ENCODE assay signal across 1 cellular context in the genomic region with DNA sequence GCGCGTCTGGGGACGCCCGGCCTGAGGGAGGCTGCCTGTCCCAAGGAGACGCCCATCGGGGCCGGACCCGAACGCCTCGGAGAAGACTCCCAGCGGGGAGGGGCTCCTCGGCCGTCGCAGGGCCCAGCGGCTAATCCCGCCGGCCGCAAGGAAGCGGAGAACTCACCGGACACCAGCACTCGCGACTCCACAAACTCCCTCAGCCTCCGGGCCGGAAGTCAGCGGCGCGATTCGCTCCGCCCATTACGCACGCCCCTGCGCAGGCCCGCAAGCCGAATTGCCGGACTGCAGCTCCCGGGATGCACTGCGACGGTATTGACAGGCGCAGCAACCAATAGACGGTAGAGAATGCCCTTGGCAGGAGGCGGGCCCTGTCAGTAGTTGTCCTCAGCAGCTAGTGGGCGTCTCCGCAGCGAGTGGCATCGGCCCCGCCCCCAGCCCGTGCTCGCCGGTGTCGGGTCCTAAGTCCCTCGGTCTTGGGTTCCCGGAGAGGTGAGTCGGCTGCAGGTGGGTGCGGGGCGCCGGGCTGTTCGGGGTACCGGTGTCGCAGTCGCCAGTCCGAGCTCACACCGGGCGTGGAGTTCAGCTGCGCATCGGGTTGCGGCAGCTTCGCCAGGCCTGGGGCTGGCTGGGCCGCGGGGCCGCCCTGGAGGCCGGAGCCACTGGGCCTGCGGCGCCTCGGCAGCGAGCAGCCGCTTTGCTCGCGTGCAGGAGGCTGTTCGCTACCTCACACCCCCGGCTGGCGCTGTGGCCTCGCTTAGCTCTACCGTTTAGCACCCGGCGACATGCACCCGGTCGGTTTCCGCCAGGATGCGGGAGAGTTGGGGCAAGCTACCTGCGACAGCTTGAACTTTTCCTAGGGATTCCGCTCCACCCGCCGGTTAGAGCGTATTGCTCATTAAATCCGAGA.
A peak's percentile ranks its signal among the peaks of the same experiment; 100 is the strongest.
TF ChIP-seq lines count a peak whose summit lies in the region.

Gene ZNF174 (plus strand): TSS at position 437 of the 910 bp plus-strand sequence. CDS start 790 bp downstream, outside the sequence.
Gene ZSCAN32 (minus strand): TSS at position 226 of the 910 bp plus-strand sequence. CDS start 3,447 bp downstream, outside the sequence.

TF ChIP-seq in HepG2, 621 proteins besides CTCF, POLR2A, EP300 and RAD21 (continued from another document and continues in another):
- no peak for TF ChIP-seq ZNF329 (CRISPR knock-in tag; IDR thresholded peaks at IDR 0.05; ENCODE audit: low read depth)
- peak; percentile 97 for TF ChIP-seq ARID4A (CRISPR knock-in tag; IDR thresholded peaks at IDR 0.05; ENCODE audit: borderline replicate concordance)
- peak; percentile 57 for TF ChIP-seq SAFB2 (CRISPR knock-in tag; IDR thresholded peaks at IDR 0.05; ENCODE audit: borderline replicate concordance, low read depth)
- no peak for TF ChIP-seq MTA3 (CRISPR knock-in tag; IDR thresholded peaks at IDR 0.05)
- peak; percentile 75 for TF ChIP-seq SKI (IDR thresholded peaks at IDR 0.05; ENCODE audit: partially characterized antibody)
- no peak for TF ChIP-seq SIN3B (IDR thresholded peaks at IDR 0.05; ENCODE audit: low read length)
- TF ChIP-seq, protein P1, sequence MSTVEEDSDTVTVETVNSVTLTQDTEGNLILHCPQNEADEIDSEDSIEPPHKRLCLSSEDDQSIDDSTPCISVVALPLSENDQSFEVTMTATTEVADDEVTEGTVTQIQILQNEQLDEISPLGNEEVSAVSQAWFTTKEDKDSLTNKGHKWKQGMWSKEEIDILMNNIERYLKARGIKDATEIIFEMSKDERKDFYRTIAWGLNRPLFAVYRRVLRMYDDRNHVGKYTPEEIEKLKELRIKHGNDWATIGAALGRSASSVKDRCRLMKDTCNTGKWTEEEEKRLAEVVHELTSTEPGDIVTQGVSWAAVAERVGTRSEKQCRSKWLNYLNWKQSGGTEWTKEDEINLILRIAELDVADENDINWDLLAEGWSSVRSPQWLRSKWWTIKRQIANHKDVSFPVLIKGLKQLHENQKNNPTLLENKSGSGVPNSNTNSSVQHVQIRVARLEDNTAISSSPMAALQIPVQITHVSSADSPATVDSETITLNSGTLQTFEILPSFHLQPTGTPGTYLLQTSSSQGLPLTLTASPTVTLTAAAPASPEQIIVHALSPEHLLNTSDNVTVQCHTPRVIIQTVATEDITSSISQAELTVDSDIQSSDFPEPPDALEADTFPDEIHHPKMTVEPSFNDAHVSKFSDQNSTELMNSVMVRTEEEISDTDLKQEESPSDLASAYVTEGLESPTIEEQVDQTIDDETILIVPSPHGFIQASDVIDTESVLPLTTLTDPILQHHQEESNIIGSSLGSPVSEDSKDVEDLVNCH (CRISPR knock-in tag; IDR thresholded peaks at IDR 0.05): no peak
- no peak; the same call in 1 of the 2 replicates for TF ChIP-seq SOX13 (IDR thresholded peaks at IDR 0.05)
- no peak for TF ChIP-seq SOX13 (CRISPR knock-in tag; conservative IDR thresholded peaks at IDR 0.05 in 1 of 2, IDR thresholded peaks at IDR 0.05 in 1 of 2)
- TF ChIP-seq, protein P2, sequence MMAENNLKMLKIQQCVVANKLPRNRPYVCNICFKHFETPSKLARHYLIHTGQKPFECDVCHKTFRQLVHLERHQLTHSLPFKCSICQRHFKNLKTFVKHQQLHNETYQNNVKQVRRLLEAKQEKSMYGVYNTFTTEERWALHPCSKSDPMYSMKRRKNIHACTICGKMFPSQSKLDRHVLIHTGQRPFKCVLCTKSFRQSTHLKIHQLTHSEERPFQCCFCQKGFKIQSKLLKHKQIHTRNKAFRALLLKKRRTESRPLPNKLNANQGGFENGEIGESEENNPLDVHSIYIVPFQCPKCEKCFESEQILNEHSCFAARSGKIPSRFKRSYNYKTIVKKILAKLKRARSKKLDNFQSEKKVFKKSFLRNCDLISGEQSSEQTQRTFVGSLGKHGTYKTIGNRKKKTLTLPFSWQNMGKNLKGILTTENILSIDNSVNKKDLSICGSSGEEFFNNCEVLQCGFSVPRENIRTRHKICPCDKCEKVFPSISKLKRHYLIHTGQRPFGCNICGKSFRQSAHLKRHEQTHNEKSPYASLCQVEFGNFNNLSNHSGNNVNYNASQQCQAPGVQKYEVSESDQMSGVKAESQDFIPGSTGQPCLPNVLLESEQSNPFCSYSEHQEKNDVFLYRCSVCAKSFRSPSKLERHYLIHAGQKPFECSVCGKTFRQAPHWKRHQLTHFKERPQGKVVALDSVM (CRISPR knock-in tag; IDR thresholded peaks at IDR 0.05): peak; percentile 48; the same call in 1 of the 2 replicates
- peak; percentile 62 for TF ChIP-seq CBX1 (IDR thresholded peaks at IDR 0.05; ENCODE audit: low read depth)
- TF ChIP-seq DRAP1 (CRISPR knock-in tag; IDR thresholded peaks at IDR 0.05): peak; percentile 93
- peak; percentile 53; the same call in 1 of the 2 replicates for TF ChIP-seq TMF1 (CRISPR knock-in tag; IDR thresholded peaks at IDR 0.05; ENCODE audit: low read depth)
- no peak for TF ChIP-seq ONECUT2 (CRISPR knock-in tag; IDR thresholded peaks at IDR 0.05)
- peak; percentile 67; the same call in 1 of the 2 replicates for TF ChIP-seq FOXA3 (CRISPR knock-in tag; IDR thresholded peaks at IDR 0.05)
- TF ChIP-seq GABPA (IDR thresholded peaks at IDR 0.05; ENCODE audit: low read depth, low read length): peak; percentile 72
- TF ChIP-seq GABPA (CRISPR knock-in tag; IDR thresholded peaks at IDR 0.05; ENCODE audit: low read depth): peak; percentile 94
- peak; percentile 79; the same call in 1 of the 2 replicates for TF ChIP-seq ZBTB7A (CRISPR knock-in tag; IDR thresholded peaks at IDR 0.05)
- TF ChIP-seq ZFP90 (CRISPR knock-in tag; IDR thresholded peaks at IDR 0.05; ENCODE audit: borderline replicate concordance): peak; percentile 90
- TF ChIP-seq DNMT1 (CRISPR knock-in tag; IDR thresholded peaks at IDR 0.05): peak; percentile 85
- TF ChIP-seq HES4 (CRISPR knock-in tag; IDR thresholded peaks at IDR 0.05; ENCODE audit: borderline replicate concordance): peak; percentile 98
- TF ChIP-seq AKNA (CRISPR knock-in tag; IDR thresholded peaks at IDR 0.05; ENCODE audit: borderline replicate concordance): no peak
- no peak for TF ChIP-seq KDM6A (CRISPR knock-in tag; IDR thresholded peaks at IDR 0.05; ENCODE audit: low read depth)
- peak; percentile 10; the same call in 1 of the 2 replicates for TF ChIP-seq ZNF615 (CRISPR knock-in tag; IDR thresholded peaks at IDR 0.05; ENCODE audit: borderline replicate concordance)
- 0 out of 2 replicates have a peak, but pooled peaks have one; percentile 22 for TF ChIP-seq ZNF225 (CRISPR knock-in tag; IDR thresholded peaks at IDR 0.05)
- TF ChIP-seq WIZ (CRISPR knock-in tag; IDR thresholded peaks at IDR 0.05): no peak
- TF ChIP-seq ELF4 (CRISPR knock-in tag; IDR thresholded peaks at IDR 0.05; ENCODE audit: borderline replicate concordance): peak; percentile 78
- no peak; the same call in 1 of the 2 replicates for TF ChIP-seq ISX (CRISPR knock-in tag; conservative IDR thresholded peaks at IDR 0.05)
- TF ChIP-seq ZNF674 (CRISPR knock-in tag; IDR thresholded peaks at IDR 0.05; ENCODE audit: low read depth): 0 out of 2 replicates have a peak, but pooled peaks have one; percentile 52
- TF ChIP-seq HNRNPUL1 (IDR thresholded peaks at IDR 0.05; ENCODE audit: low read depth, low read length): peak; percentile 46; the same call in 1 of the 2 replicates
- peak; percentile 81 for TF ChIP-seq ZBTB34 (CRISPR knock-in tag; IDR thresholded peaks at IDR 0.05)
- TF ChIP-seq ADNP (CRISPR knock-in tag; IDR thresholded peaks at IDR 0.05): no peak
- TF ChIP-seq, protein P3, sequence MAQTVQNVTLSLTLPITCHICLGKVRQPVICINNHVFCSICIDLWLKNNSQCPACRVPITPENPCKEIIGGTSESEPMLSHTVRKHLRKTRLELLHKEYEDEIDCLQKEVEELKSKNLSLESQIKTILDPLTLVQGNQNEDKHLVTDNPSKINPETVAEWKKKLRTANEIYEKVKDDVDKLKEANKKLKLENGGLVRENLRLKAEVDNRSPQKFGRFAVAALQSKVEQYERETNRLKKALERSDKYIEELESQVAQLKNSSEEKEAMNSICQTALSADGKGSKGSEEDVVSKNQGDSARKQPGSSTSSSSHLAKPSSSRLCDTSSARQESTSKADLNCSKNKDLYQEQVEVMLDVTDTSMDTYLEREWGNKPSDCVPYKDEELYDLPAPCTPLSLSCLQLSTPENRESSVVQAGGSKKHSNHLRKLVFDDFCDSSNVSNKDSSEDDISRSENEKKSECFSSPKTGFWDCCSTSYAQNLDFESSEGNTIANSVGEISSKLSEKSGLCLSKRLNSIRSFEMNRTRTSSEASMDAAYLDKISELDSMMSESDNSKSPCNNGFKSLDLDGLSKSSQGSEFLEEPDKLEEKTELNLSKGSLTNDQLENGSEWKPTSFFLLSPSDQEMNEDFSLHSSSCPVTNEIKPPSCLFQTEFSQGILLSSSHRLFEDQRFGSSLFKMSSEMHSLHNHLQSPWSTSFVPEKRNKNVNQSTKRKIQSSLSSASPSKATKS (CRISPR knock-in tag; IDR thresholded peaks at IDR 0.05): no peak
- TF ChIP-seq ZFP62 (CRISPR knock-in tag; IDR thresholded peaks at IDR 0.05): no peak
- no peak for TF ChIP-seq ZNF382 (CRISPR knock-in tag; IDR thresholded peaks at IDR 0.05; ENCODE audit: borderline replicate concordance)
- TF ChIP-seq NFKB2 (CRISPR knock-in tag; IDR thresholded peaks at IDR 0.05; ENCODE audit: borderline replicate concordance): peak; percentile 72; the same call in 1 of the 2 replicates
- peak; percentile 13; the same call in 1 of the 2 replicates for TF ChIP-seq GATAD2A (CRISPR knock-in tag; IDR thresholded peaks at IDR 0.05)
- TF ChIP-seq JUN (CRISPR knock-in tag; IDR thresholded peaks at IDR 0.05): no peak
- no peak for TF ChIP-seq EZH2 (conservative IDR thresholded peaks at IDR 0.05; ENCODE audit: low read depth, low read length)
- no peak for TF ChIP-seq ZFAT (CRISPR knock-in tag; conservative IDR thresholded peaks at IDR 0.05)
